In the genomic region with DNA sequence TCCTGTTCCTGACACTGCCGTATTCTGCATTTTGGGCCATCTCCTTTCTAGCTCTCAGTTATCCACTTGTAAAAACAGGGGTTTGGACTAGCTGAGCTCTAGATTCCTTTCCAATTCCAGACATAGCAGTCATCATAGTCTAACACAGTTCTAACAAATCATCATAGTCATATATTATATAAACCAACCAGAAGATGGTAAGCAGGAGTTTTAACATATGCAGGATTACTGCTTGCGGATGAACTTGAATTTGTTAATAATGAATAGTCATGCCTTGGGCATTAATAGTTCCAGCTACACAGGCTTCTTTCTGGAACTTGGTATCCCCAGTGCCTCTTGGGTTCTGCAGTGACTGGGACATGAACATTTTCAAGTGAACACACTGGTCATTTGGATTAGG, we compare ENCODE assay signal across 20 cellular contexts. TPM values are rescaled to one million over a fixed set of nuclear protein-coding genes. Genes with fewer than 3 reads are reported as not detected.
A peak's percentile ranks its signal among the peaks of the same experiment; 100 is the strongest.
DNase-seq lines count a peak whose midpoint lies in the region; ATAC-seq and TF ChIP-seq lines count a peak whose summit lies in the region.
"Had no signal": no experiment of that assay in that cellular context is flagged by ENCODE, and none has a peak within 500 bp of the region (broad histone marks: within the 10 kb centered on the region; RNA-seq: fewer than 3 reads in every experiment).

No MANE protein-coding gene starts in this region.

- peak in 2 of 4 donors; percentile 3 for ATAC-seq in heart left ventricle
- ATAC-seq in Right ventricle myocardium superior (ENCODE audit: poor library complexity) = no peak

- 78 to 84% (median 83%) methylated on average over 2 of the region's 2 CpGs for WGBS in heart left ventricle, 4 donors
- 92 to 95% methylated on average over 2 of the region's 2 CpGs for WGBS in thyroid gland, 2 donors

- peaks cover 3 to 40% (median 29%) of the 10 kb centered on the region in 12 donors for H3K4me1 ChIP-seq in heart left ventricle
- peaks cover 53% of the 10 kb centered on the region for H3K4me1 ChIP-seq in muscle layer of colon (ENCODE audit: insufficient read depth, low read length)
- H3K4me1 ChIP-seq in vagina = peaks cover 40% of the 10 kb centered on the region
- H3K4me1 ChIP-seq in thyroid gland = no peaks in the 10 kb centered on the region

- no peak for DNase-seq in heart left ventricle
- no peak for DNase-seq in Right ventricle myocardium superior
- DNase-seq in fibroblast of gingiva (ENCODE audit: low read depth) = peak; percentile 7
- DNase-seq in vagina (ENCODE audit: extremely low spot score in 2 of 2) = no peak
- no peak for DNase-seq in islet precursor cell
- no peak for DNase-seq in thyroid gland
- no peak for DNase-seq in globus pallidus (ENCODE audit: low spot score)
- DNase-seq: activated CD4-positive, alpha-beta T cell treated with anti-CD3 and anti-CD28 coated beads for 4 hours; activated T-cell treated with anti-CD3 and anti-CD28 coated beads for 4 hours; caudate nucleus; GF-D8; hippocampal formation; KG1; left lung; NCI-H1105 treated with DMSO at 0.1 percent for 48 hours; spleen; stimulated activated naive CD4-positive, alpha-beta T cell treated with Interleukin-2 at 50 U/mL for 16 hours; T1000 had no signal

- H3K4me3 ChIP-seq in heart left ventricle (no peak overlapping the region), muscle layer of colon (ENCODE audit: low read depth in 1 of 2, low read length in 2 of 2) (no peak overlapping the region), vagina (no peak overlapping the region), thyroid gland (replicated peaks in 1 of 3) (no peak overlapping the region)
- H3K4me3 ChIP-seq: left lung, spleen had no signal

- TF ChIP-seq POLR2A in heart left ventricle (IDR thresholded peaks at IDR 0.05) = no peak
- no peak for TF ChIP-seq POLR2A in vagina (IDR thresholded peaks at IDR 0.05)
- TF ChIP-seq POLR2A in thyroid gland (IDR thresholded peaks at IDR 0.05) = no peak

- H3K9me3 ChIP-seq in heart left ventricle (peaks cover 0 to 14% (median 6%) of the 10 kb centered on the region in 12 donors), muscle layer of colon (ENCODE audit: low read length) (no peaks in the 10 kb centered on the region), vagina (peaks cover 10% of the 10 kb centered on the region), thyroid gland (no peaks in the 10 kb centered on the region)

- H3K36me3 ChIP-seq in heart left ventricle (peaks cover 0 to 30% (median 7%) of the 10 kb centered on the region in 9 donors), muscle layer of colon (ENCODE audit: insufficient read depth, low read length) (peaks cover 29% of the 10 kb centered on the region), vagina (peaks cover 0 to 34% of the 10 kb centered on the region in 2 donors), thyroid gland (no peaks in the 10 kb centered on the region)
- H3K36me3 ChIP-seq: left lung, spleen had no signal

- H3K27ac ChIP-seq in heart left ventricle = peak overlapping the region; percentile 33 to 91 (median 74)
- peak overlapping the region; percentile 57 for H3K27ac ChIP-seq in muscle layer of colon (ENCODE audit: low read depth, low read length)
- peak overlapping the region; percentile 72 for H3K27ac ChIP-seq in vagina
- H3K27ac ChIP-seq in thyroid gland = peak overlapping the region in 1 of 3 donors; percentile 46
- H3K27ac ChIP-seq: spleen had no signal

- intact Hi-C loops in heart left ventricle (cut with DNase I) (no loop called here), Right ventricle myocardium superior (cut with DNase I) (no loop called here), vagina (cut with DNase I) (no loop called here), thyroid gland (cut with DNase I) (no loop called here)

- no peak overlapping the region for H3K9ac ChIP-seq in muscle layer of colon (ENCODE audit: low read length)

- H3K27me3 ChIP-seq in heart left ventricle = no peaks in the 10 kb centered on the region
- H3K27me3 ChIP-seq in muscle layer of colon (ENCODE audit: control insufficient read depth in 1 of 2, insufficient read depth in 2 of 2, low read length in 2 of 2) = no peaks in the 10 kb centered on the region
- H3K27me3 ChIP-seq in vagina = no peaks in the 10 kb centered on the region
- H3K27me3 ChIP-seq in thyroid gland = no peaks in the 10 kb centered on the region
- H3K27me3 ChIP-seq: left lung had no signal

- TF ChIP-seq CTCF in heart left ventricle (IDR thresholded peaks at IDR 0.05) = no peak
- TF ChIP-seq CTCF in vagina (IDR thresholded peaks at IDR 0.05) = no peak
- no peak for TF ChIP-seq CTCF in thyroid gland (IDR thresholded peaks at IDR 0.05)

RNA-seq across cellular contexts. Expression of a gene that starts 26.6 kb away (rescaled TPM):
- total RNA-seq in heart left ventricle (100 to 1,000 TPM; 120 to 245 (median 173) TPM), Right ventricle myocardium superior (144 TPM), vagina (172 TPM), thyroid gland (10 to 100 TPM in 1 of 4 donors, 1 to 10 TPM in 3; 5.5 to 11.6 (median 7.2) TPM)
- polyA plus RNA-seq in heart left ventricle = 10 to 100 TPM; 84.1 to 94.6 TPM
- total RNA-seq: A673 had no signal

Comparison
In these comparisons a context has a peak if more than half of its experiments do, and no peak if none do; other contexts are left out.
1. RNA of a gene that starts 26.6 kb away (total RNA-seq): 120 to 245 TPM in heart left ventricle, 172 TPM in vagina (single experiment) and 144 TPM in Right ventricle myocardium superior (single experiment); 5.5 to 11.6 TPM in thyroid gland; every median in the first group is over 4 times any median in the second.